In genomic region chr11:68808787-68809186, GRCh38 we compare ENCODE assay signal across 9 cellular contexts.
"Had no signal": no experiment of that assay in that cellular context is flagged by ENCODE, and none has a peak within 500 bp of the region (broad histone marks: within the 10 kb centered on the region; RNA-seq: fewer than 3 reads in every experiment).

No MANE protein-coding gene starts in this region.

- H3K27me3 Mint-ChIP-seq: IgD-negative memory B cell had no signal

- H3K4me1 Mint-ChIP-seq: GM23338, H9 had no signal

- FAIRE-seq: H1, H54, HepG2 had no signal

- ATAC-seq: GM23338, HepG2 had no signal

- H3K4me3 ChIP-seq: GM23338 had no signal

- H3K27ac Mint-ChIP-seq: GM23338, IgD-negative memory B cell had no signal

- H3K4me3 Mint-ChIP-seq: GM23338, H9, IgD-negative memory B cell had no signal

- H3K9me3 Mint-ChIP-seq: GM23338, H9, IgD-negative memory B cell had no signal

- H3K27ac ChIP-seq: HL-60 had no signal

- DNase-seq: H9, HCEC 1CT, KBM-7 had no signal
